ENCODE assay signal across 8 cellular contexts in genomic region chr4:151099976-151100417, GRCh38. TPM values are rescaled to one million over a fixed set of nuclear protein-coding genes. Genes with fewer than 3 reads are reported as not detected.
DNase-seq lines count a peak whose midpoint lies in the region; ATAC-seq and TF ChIP-seq lines count a peak whose summit lies in the region.

No MANE protein-coding gene starts in this region.

- no peak for ATAC-seq in GM18519 (IDR thresholded peaks at IDR 0.05; ENCODE audit: low FRiP score, unreplicated experiment)

- in situ Hi-C loops in T47D (cut with HindIII; ENCODE audit: low pct_unique_long_range_greater_than_20kb, low sequenced_read_pairs) = no loop called here

- peak overlapping the region; percentile 81 for H3K4me2 ChIP-seq in KMS-11

- H3K4me3 ChIP-seq in KMS-11 (IDR thresholded peaks at IDR 0.05; ENCODE audit: insufficient read depth, low read depth, low read length) (peak overlapping the region; percentile 38), kidney epithelial cell (ENCODE audit: low read depth, low read length) (peak overlapping the region; percentile 89)

- peaks cover 29% of the 10 kb centered on the region for H3K4me1 ChIP-seq in KMS-11 (ENCODE audit: low read depth, poor library complexity, severe bottlenecking)

- H3K27me3 ChIP-seq in KMS-11 (ENCODE audit: insufficient read depth, low read depth) (no peaks in the 10 kb centered on the region), kidney epithelial cell (ENCODE audit: control insufficient read depth, insufficient read depth, low read length) (no peaks in the 10 kb centered on the region)

- peaks cover 44% of the 10 kb centered on the region for H3K79me2 ChIP-seq in KMS-11 (ENCODE audit: insufficient read depth, low read depth)

- H2AFZ ChIP-seq in KMS-11 (ENCODE audit: low read depth) = peak overlapping the region; percentile 50

- H3K36me3 ChIP-seq in KMS-11 (ENCODE audit: insufficient read depth) (peaks cover 41% of the 10 kb centered on the region), kidney epithelial cell (ENCODE audit: control insufficient read depth, insufficient read depth, low read length) (peaks cover 2% of the 10 kb centered on the region)

- H4K20me1 ChIP-seq in KMS-11 (ENCODE audit: insufficient read depth) = peaks cover 28% of the 10 kb centered on the region

- TF ChIP-seq CTCF in KMS-11 (conservative IDR thresholded peaks at IDR 0.05; ENCODE audit: low read depth, low read length) (no peak), kidney epithelial cell (IDR thresholded peaks at IDR 0.05; ENCODE audit: insufficient read depth, low read length, poor library complexity, severe bottlenecking) (no peak)

- DNase-seq in NCI-H1092 treated with DMSO at 0.1 percent for 48 hours (lab: John Stamatoyannopoulos, UW) (peak; percentile 42), NCI-H1092 (lab: John Stamatoyannopoulos, UW) (no peak), T47D (ENCODE audit: low read depth in 1 of 2, low spot score in 1 of 2) (peak; percentile 3 to 24), kidney epithelial cell (ENCODE audit: low read depth) (no peak), stromal cell of bone marrow (ENCODE audit: low read depth) (peak; percentile 6), mucosa of gallbladder (ENCODE audit: low spot score) (no peak)

- peak overlapping the region; percentile 91 for H3K27ac ChIP-seq in KMS-11

- peak overlapping the region; percentile 99 for H3K9ac ChIP-seq in KMS-11

RNA-seq across cellular contexts. Expression of gene RPS3A, which starts 0.6 kb away (rescaled TPM):
- total RNA-seq in kidney epithelial cell (4,215 and 4,820 TPM in 2 replicates), mucosa of gallbladder (1,287 TPM)

Comparison
In these comparisons a context has a peak if more than half of its experiments do, and no peak if none do; other contexts are left out.
1. DNase-seq: peak in NCI-H1092 treated with DMSO at 0.1 percent for 48 hours (single experiment), T47D (2 of 2) and stromal cell of bone marrow (single experiment); none in NCI-H1092 (single experiment), kidney epithelial cell (single experiment) and mucosa of gallbladder (single experiment).